29 cellular contexts compared by ENCODE assay signal in genomic region chr13:76398426-76398825, GRCh38.
A peak's percentile ranks its signal among the peaks of the same experiment; 100 is the strongest.
DNase-seq lines count a peak whose midpoint lies in the region; ATAC-seq and TF ChIP-seq lines count a peak whose summit lies in the region.
"Had no signal": no experiment of that assay in that cellular context is flagged by ENCODE, and none has a peak within 500 bp of the region (broad histone marks: within the 10 kb centered on the region; RNA-seq: fewer than 3 reads in every experiment).

No MANE protein-coding gene starts in this region.

- no peaks in the 10 kb centered on the region for H3K27me3 ChIP-seq in MG63
- H3K27me3 ChIP-seq: BLaER1 treated with 17β-estradiol and CSF1 and Interleukin-3, amounts not matched to agents 10 nM and 100 nM; dorsolateral prefrontal cortex; left lung; neural progenitor cell; right atrium auricular region had no signal

- peak; percentile 61 for DNase-seq in MG63
- peak; percentile 68 for DNase-seq in brain pericyte (ENCODE audit: low read depth, low spot score)
- peak; percentile 7 to 53 for DNase-seq in foreskin fibroblast
- DNase-seq in stromal cell of bone marrow (ENCODE audit: low read depth): peak; percentile 5
- DNase-seq in activated CD4-positive, alpha-beta T cell treated with anti-CD3 and anti-CD28 coated beads for 4 hours: no peak
- DNase-seq in NCI-H187 treated with DMSO at 0.1 percent for 48 hours (lab: John Stamatoyannopoulos, UW): no peak
- DNase-seq: activated CD4-positive, alpha-beta memory T cell treated with anti-CD3 and anti-CD28 coated beads for 36 hours; activated CD4-positive, CD25-positive, alpha-beta regulatory T cell treated with anti-CD3 and anti-CD28 coated beads, Interleukin-2, amount 50 U/mL, for 72 hours; activated naive CD4-positive, alpha-beta T cell; activated naive CD8-positive, alpha-beta T cell treated with anti-CD3 and anti-CD28 coated beads, Interleukin-2, amount 50 U/mL, for 24 hours; Caco-2; DMS79 treated with DMSO at 0.1 percent for 48 hours; dorsolateral prefrontal cortex; GF-D8; left lung; mesendoderm; NCI-H1417; NCI-H2029 treated with DMSO at 0.1 percent for 48 hours; NCI-H226; NCI-H69; PC-9; stimulated activated CD4-positive, alpha-beta T cell treated with anti-CD3 and anti-CD28 coated beads, Interleukin-4, amount 100 ng/mL, for 24 hours; trophoblast cell had no signal

- H3K4me3 ChIP-seq in MG63 (no peak overlapping the region), foreskin fibroblast (ENCODE audit: low read depth in 1 of 2, low read length in 2 of 2) (no peak overlapping the region)
- H3K4me3 ChIP-seq: BLaER1 treated with 17β-estradiol and CSF1 and Interleukin-3, amounts not matched to agents 10 nM and 100 nM; dorsolateral prefrontal cortex; left lung; neural progenitor cell; PC-9; right atrium auricular region had no signal

- no peaks in the 10 kb centered on the region for H3K9me3 ChIP-seq in MG63
- H3K9me3 ChIP-seq: BLaER1 treated with 17β-estradiol and CSF1 and Interleukin-3, amounts not matched to agents 10 nM and 100 nM; Caco-2; left lung; right atrium auricular region had no signal

- H3K36me3 ChIP-seq in MG63: no peaks in the 10 kb centered on the region
- H3K36me3 ChIP-seq: BLaER1 treated with 17β-estradiol and CSF1 and Interleukin-3, amounts not matched to agents 10 nM and 100 nM; left lung; neural progenitor cell; right atrium auricular region had no signal

- TF ChIP-seq CTCF in foreskin fibroblast (IDR thresholded peaks at IDR 0.05; ENCODE audit: low read depth, low read length): no peak

- no peak for ATAC-seq in HG02798 (IDR thresholded peaks at IDR 0.05; ENCODE audit: poor library complexity, unreplicated experiment)
- ATAC-seq: activated naive CD8-positive, alpha-beta T cell treated with anti-CD3 and anti-CD28 coated beads, Interleukin-2, amount 50 U/mL, for 24 hours; left lung; Right ventricle myocardium inferior; SK-N-SH treated with all-trans-retinoic acid at 6 μM for 48 hours had no signal

Comparison
In these comparisons a context has a peak if more than half of its experiments do, and no peak if none do; other contexts are left out.
1. DNase-seq: peak in MG63 (single experiment), brain pericyte (single experiment), foreskin fibroblast (2 of 2) and stromal cell of bone marrow (single experiment); none in activated CD4-positive, alpha-beta T cell treated with anti-CD3 and anti-CD28 coated beads for 4 hours (0 of 2) and NCI-H187 treated with DMSO at 0.1 percent for 48 hours (single experiment).